ENCODE assay signal across 8 cellular contexts in the genomic region with DNA sequence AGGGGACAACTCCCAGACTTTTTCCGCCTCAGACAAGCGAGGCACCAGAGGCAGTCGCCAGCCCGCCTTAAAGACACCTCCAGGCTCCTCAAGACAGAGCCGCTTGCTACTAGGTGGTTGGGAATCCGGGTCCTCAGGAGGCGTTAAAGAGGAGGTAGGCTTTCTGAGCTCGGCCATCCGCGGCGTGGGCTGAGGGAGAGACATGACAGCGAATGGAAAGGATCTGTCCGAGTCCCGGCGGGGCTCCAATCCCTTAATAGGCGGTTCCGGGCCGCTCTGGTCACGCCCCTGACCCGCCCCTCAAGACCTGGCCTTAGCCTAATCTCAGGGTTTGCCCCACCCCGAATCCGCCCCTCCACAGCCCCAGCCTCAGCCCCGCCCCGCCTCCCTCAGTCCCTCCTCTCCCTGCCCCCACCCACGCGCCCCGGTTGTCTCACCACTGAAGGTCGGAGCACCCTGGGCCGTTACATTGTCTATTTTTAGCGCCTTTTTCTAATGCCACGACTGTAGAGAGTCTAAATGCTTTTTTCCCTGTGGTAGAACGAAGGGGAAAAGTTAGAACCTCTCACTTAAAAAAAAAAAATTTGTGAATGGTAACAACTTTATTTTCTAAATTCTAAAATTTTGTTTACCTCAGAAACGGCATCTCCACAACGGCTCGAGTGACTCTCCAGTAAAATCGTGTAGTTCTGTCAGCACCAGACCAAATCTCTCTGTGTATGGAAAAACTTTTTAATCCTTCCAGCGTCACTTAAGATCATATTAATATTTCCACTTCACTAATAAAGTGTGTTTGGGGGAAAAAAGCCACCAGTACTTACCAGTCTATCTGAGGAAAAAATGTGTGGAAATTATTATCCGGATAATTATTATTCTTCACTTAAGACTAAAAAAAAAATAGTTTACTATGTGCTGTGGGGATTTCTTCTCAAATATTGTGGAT. TPM values are rescaled to one million over a fixed set of nuclear protein-coding genes. Genes with fewer than 3 reads are reported as not detected.
DNase-seq lines count a peak whose midpoint lies in the region; ATAC-seq, FAIRE-seq and TF ChIP-seq lines count a peak whose summit lies in the region.

A gene (minus strand): TSS at position 229 of the 943 bp plus-strand sequence. CDS start 25 bp downstream, at position 204.

- H3K4me3 ChIP-seq in BLaER1 treated with 17β-estradiol and CSF1 and Interleukin-3, amounts not matched to agents 10 nM and 100 nM, result peak within 1 kb of the TSS; percentile 39 to 69 (median 56)
- H3K4me3 ChIP-seq in GM12878 (peak within 1 kb of the TSS; percentile 61; the same call in 1 of the 2 replicates), iPS-15b (ENCODE audit: low read depth, low read length) (peak within 1 kb of the TSS; percentile 73), skeletal muscle cell (ENCODE audit: low read depth, low read length) (peak within 1 kb of the TSS; percentile 54)

- peak; percentile 54; the same call in 1 of the 2 replicates for TF ChIP-seq POLR2A in GM12878 (IDR thresholded peaks at IDR 0.05; ENCODE audit: low read depth, low read length)

- POLR2A ChIA-PET in GM12878 (lab: Charles Lee), result no interaction called here

- H3K4me2 ChIP-seq in BLaER1 treated with 17β-estradiol and CSF1 and Interleukin-3, amounts not matched to agents 10 nM and 100 nM, result peak within 1 kb of the TSS; percentile 48 to 78 (median 71)
- H3K4me2 ChIP-seq in GM12878 (ENCODE audit: control insufficient read depth, insufficient read depth), result peak within 1 kb of the TSS; percentile 94

- no peak; a peak in 1 of 6 replicates for TF ChIP-seq CTCF in GM12878 (IDR thresholded peaks at IDR 0.05 in 2 of 3, conservative IDR thresholded peaks at IDR 0.05 in 1 of 3; ENCODE audit: control insufficient read depth in 2 of 3, extremely low read depth in 1 of 3, insufficient read depth in 1 of 3, low read depth in 3 of 3, low read length in 3 of 3)

- CTCF ChIA-PET in GM12878 (lab: Yijun Ruan, JAX), result interaction anchor here (1.5 kb wide), 1 partner anchor 127 kb away, joined by 6 read pairs; no protein-coding TSS in a partner anchor

- no TSS peak for BruUV-seq in GM12878 (replicated peaks; lab: Mats Ljungman, UMichigan)

- peak within 1 kb of the TSS in 10 of 11 experiments; percentile 42 to 72 (median 58); a peak in 19 of 22 replicates for H3K27ac ChIP-seq in BLaER1 treated with 17β-estradiol and CSF1 and Interleukin-3, amounts not matched to agents 10 nM and 100 nM
- H3K27ac ChIP-seq in GM12878 (ENCODE audit: control insufficient read depth, insufficient read depth), result peak within 1 kb of the TSS; percentile 6; the same call in 1 of the 2 replicates

- in situ Hi-C loops in GM12878 (cut with MboI), result no loop called here

- peak within 1 kb of the TSS; percentile 95 for H2AFZ ChIP-seq in GM12878 (ENCODE audit: control insufficient read depth, low read depth, low read length)

- TF ChIP-seq RAD21 in GM12878 (IDR thresholded peaks at IDR 0.05; ENCODE audit: insufficient read depth, low read depth, low read length), result no peak

- peaks cover 7 to 38% (median 14%) of the 10 kb centered on the region in 10 experiments; a peak in 15 of 20 replicates for H3K4me1 ChIP-seq in BLaER1 treated with 17β-estradiol and CSF1 and Interleukin-3, amounts not matched to agents 10 nM and 100 nM
- H3K4me1 ChIP-seq in GM12878 (ENCODE audit: control insufficient read depth, insufficient read depth, low read length) (peaks cover 10% of the 10 kb centered on the region; the same call in 1 of the 2 replicates), iPS-15b (ENCODE audit: control insufficient read depth, insufficient read depth, low read length) (peaks cover 13% of the 10 kb centered on the region)

- DNase-seq in NCI-H460 (ENCODE audit: extremely low read depth, low read depth) (peak; percentile 36), GM12878 (ENCODE audit: low read depth, low spot score) (peak; percentile 40), skeletal muscle cell (ENCODE audit: low read depth) (peak; percentile 68), NCI-H2196 (lab: John Stamatoyannopoulos, UW; ENCODE audit: unreplicated experiment) (no peak)

- ATAC-seq in GM18870 (IDR thresholded peaks at IDR 0.05; ENCODE audit: unreplicated experiment) (peak; percentile 73), HG02973 (IDR thresholded peaks at IDR 0.05; ENCODE audit: unreplicated experiment) (peak; percentile 78), GM12878 (peak; percentile 93)

- H3K27me3 ChIP-seq in BLaER1 treated with 17β-estradiol and CSF1 and Interleukin-3, amounts not matched to agents 10 nM and 100 nM, result no peaks in the 10 kb centered on the region
- H3K27me3 ChIP-seq in GM12878 (replicated peaks in 1 of 2; ENCODE audit: control insufficient read depth in 2 of 2, insufficient read depth in 2 of 2, low read length in 1 of 2) (no peaks in the 10 kb centered on the region), iPS-15b (ENCODE audit: control insufficient read depth, insufficient read depth, low read length) (no peaks in the 10 kb centered on the region)

- H3K36me3 ChIP-seq in BLaER1 treated with 17β-estradiol and CSF1 and Interleukin-3, amounts not matched to agents 10 nM and 100 nM, result no peaks in the 10 kb centered on the region
- no peaks in the 10 kb centered on the region for H3K36me3 ChIP-seq in GM12878 (ENCODE audit: control insufficient read depth in 2 of 2, insufficient read depth in 2 of 2, low read length in 1 of 2)
- H3K36me3 ChIP-seq in iPS-15b (ENCODE audit: control insufficient read depth, insufficient read depth, low read length), result no peaks in the 10 kb centered on the region

- peak within 1 kb of the TSS; percentile 43 to 72 (median 66) for H3K9ac ChIP-seq in BLaER1 treated with 17β-estradiol and CSF1 and Interleukin-3, amounts not matched to agents 10 nM and 100 nM
- H3K9ac ChIP-seq in GM12878 (ENCODE audit: control insufficient read depth, insufficient read depth, low read length) (peak within 1 kb of the TSS; percentile 55), iPS-15b (ENCODE audit: low read depth, low read length) (peak within 1 kb of the TSS; percentile 62)

- RAD21 ChIA-PET in GM12878 (lab: Charles Lee; ENCODE audit: unreplicated experiment), result interaction anchor here (0.9 to 1.5 kb wide), 4 partner anchors 11 to 233 kb away, joined by 3 read pairs; no protein-coding TSS in a partner anchor

- intact Hi-C loops in GM12878 (cut with micrococcal nuclease; ENCODE audit: unreplicated experiment), result loop anchor here (2.0 to 5.0 kb wide), 2 partner anchors 128 to 234 kb away; a partner anchor contains a TSS

- H3K79me2 ChIP-seq in GM12878 (ENCODE audit: control insufficient read depth, insufficient read depth, low read length), result no peaks in the 10 kb centered on the region

- TF ChIP-seq EP300 in GM12878 (IDR thresholded peaks at IDR 0.05; ENCODE audit: borderline replicate concordance in 1 of 2, control insufficient read depth in 1 of 2, low read depth in 2 of 2, low read length in 2 of 2), result no peak

- SMC1A ChIA-PET in GM12878 (lab: Charles Lee; ENCODE audit: uncharacterized antibody, unreplicated experiment), result interaction anchor here (1.3 to 1.4 kb wide), 3 partner anchors 29 to 59 kb away, joined by 3 to 4 read pairs (median 3); no protein-coding TSS in a partner anchor

- 4% methylated on average over 29 of the region's 38 CpGs for WGBS in GM12878 (ENCODE audit: insufficient coverage, insufficient replicate concordance, low lambda C conversion rate, missing lambda C conversion rate)

- no peaks in the 10 kb centered on the region for H4K20me1 ChIP-seq in BLaER1 treated with 17β-estradiol and CSF1 and Interleukin-3, amounts not matched to agents 10 nM and 100 nM
- H4K20me1 ChIP-seq in GM12878 (ENCODE audit: control insufficient read depth, insufficient read depth), result no peaks in the 10 kb centered on the region

- no peak for FAIRE-seq in GM12878 (lab: Jason Lieb, UNC)

- no peaks in the 10 kb centered on the region for H3K9me3 ChIP-seq in BLaER1 treated with 17β-estradiol and CSF1 and Interleukin-3, amounts not matched to agents 10 nM and 100 nM (replicated peaks in 1 of 11)
- no peaks in the 10 kb centered on the region for H3K9me3 ChIP-seq in GM12878 (replicated peaks; ENCODE audit: control insufficient read depth, insufficient read depth, low read length)
- H3K9me3 ChIP-seq in iPS-15b (ENCODE audit: control insufficient read depth, insufficient read depth, low read length), result no peaks in the 10 kb centered on the region

TF ChIP-seq in GM12878, 131 proteins besides CTCF, POLR2A, EP300 and RAD21 (continues in another document):
- TF ChIP-seq RBBP5 (conservative IDR thresholded peaks at IDR 0.05) (no peak), CREM (IDR thresholded peaks at IDR 0.05; ENCODE audit: low read depth) (0 out of 2 replicates have a peak, but pooled peaks have one; percentile 32), ZNF217 (IDR thresholded peaks at IDR 0.05) (no peak)

RNA-seq across cellular contexts. Expression of the gene that starts here (rescaled TPM):
- not detected in 2 replicates for total RNA-seq in NCI-H460 (2014; rRNA removed; shearing (Covaris generic))
- polyA plus RNA-seq in NCI-H460 (2014; cell fraction: nucleus; rRNA removed), result not detected in 2 replicates
- 0.20 TPM in 1 of 2 replicates, not detected in the other for total RNA-seq in GM12878 (2013; cell fraction: nucleolus; rRNA removed)
- under 0.01 and 0.05 TPM in 2 replicates for total RNA-seq in GM12878 (2014; rRNA removed)
- not detected in 2 replicates for total RNA-seq in GM12878 (2014; rRNA removed; fragmentation: Illumina TruSeq; extraction: Trizol)
- not detected in 2 replicates for total RNA-seq in GM12878 (2021)
- not detected for polyA plus RNA-seq in GM12878 (2011; ENCODE audit: low read depth)
- 0.03 TPM in 1 of 2 replicates, not detected in the other for polyA plus RNA-seq in GM12878 (2011; rRNA removed)
- polyA plus RNA-seq in GM12878 (2011; cell fraction: cytosol; rRNA removed), result not detected in 2 replicates
- not detected in 2 replicates for polyA plus RNA-seq in GM12878 (2011; cell fraction: nucleus; rRNA removed)
- polyA plus RNA-seq in GM12878 (2012), result not detected in 2 replicates
- polyA plus RNA-seq in GM12878 (2014; fragmentation: Illumina TruSeq; extraction: Trizol), result not detected in 2 replicates
- polyA plus RNA-seq in GM12878 (2014; fragmentation: Nextera tagmentation; extraction: Ambion mirVana), result under 1 TPM in 1 of 2 experiments, not detected in 1; 0.02 TPM
- polyA plus RNA-seq in GM12878 (2014; rRNA removed), result not detected in 2 replicates
- not detected for polyA plus RNA-seq in GM12878 (2016; fragmentation: Nextera tagmentation; extraction: Ambion mirVana)
- polyA minus RNA-seq in GM12878 (2011; rRNA and poly(A)+ RNA removed), result 0.10 TPM in 1 of 2 replicates, not detected in the other
- not detected in 2 replicates for polyA minus RNA-seq in GM12878 (2011; cell fraction: cytosol; rRNA and poly(A)+ RNA removed)
- 0.19 and 0.24 TPM in 2 replicates for polyA minus RNA-seq in GM12878 (2011; cell fraction: nucleus; rRNA and poly(A)+ RNA removed)

Comparison
In these comparisons a context has a peak if more than half of its experiments do, and no peak if none do; other contexts are left out.
1. Peak in DNase-seq in NCI-H460; RNA of the gene not detected or under 1 TPM.
2. Peak in DNase-seq, ATAC-seq, H3K4me3 ChIP-seq, H3K27ac ChIP-seq, H3K9ac ChIP-seq and H3K4me2 ChIP-seq in GM12878; RNA of the gene not detected or under 1 TPM.